Comparison of ENCODE assay signal across 14 cellular contexts in the genomic region with DNA sequence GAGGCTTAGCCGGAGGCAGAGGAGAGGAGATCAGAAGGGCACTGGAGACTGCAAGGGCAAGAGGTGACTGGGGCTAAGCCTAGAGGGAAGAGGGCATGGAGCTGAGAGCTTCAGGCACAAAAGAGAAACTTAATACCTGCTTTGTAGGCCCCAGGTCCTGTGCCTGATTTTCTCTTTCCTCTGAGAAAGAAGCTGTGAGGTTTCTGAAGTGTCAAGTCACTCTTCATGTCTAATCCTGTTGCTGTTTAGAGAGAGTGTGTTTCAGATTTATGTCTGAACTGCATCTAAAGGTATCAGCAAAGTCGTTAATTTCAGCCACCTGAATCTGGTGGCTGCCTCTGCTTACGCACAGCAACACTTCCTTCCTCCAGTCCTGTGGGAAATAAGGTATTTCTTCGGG.
DNase-seq lines count a peak whose midpoint lies in the region; ATAC-seq, FAIRE-seq and TF ChIP-seq lines count a peak whose summit lies in the region.
"Had no signal": no experiment of that assay in that cellular context is flagged by ENCODE, and none has a peak within 500 bp of the region (broad histone marks: within the 10 kb centered on the region; RNA-seq: fewer than 3 reads in every experiment).

No MANE protein-coding gene starts in this region.

- H3K27me3 ChIP-seq in heart right ventricle, result no peaks in the 10 kb centered on the region
- no peaks in the 10 kb centered on the region for H3K27me3 ChIP-seq in SU-DHL-6 (ENCODE audit: low read length)
- H3K27me3 ChIP-seq in keratinocyte (ENCODE audit: control insufficient read depth, extremely low read depth, insufficient read depth, low read length), result no peaks in the 10 kb centered on the region
- no peaks in the 10 kb centered on the region for H3K27me3 ChIP-seq in tibial nerve
- H3K27me3 ChIP-seq: neutrophil had no signal

- H3K4me2 ChIP-seq in SU-DHL-6 (ENCODE audit: low read depth, low read length, poor library complexity, severe bottlenecking) (peak overlapping the region; percentile 21), keratinocyte (ENCODE audit: control insufficient read depth, extremely low read depth, insufficient read depth, low read depth, low read length) (peak overlapping the region; percentile 25)

- H4K20me1 ChIP-seq in SU-DHL-6 (ENCODE audit: low read depth, low read length), result no peaks in the 10 kb centered on the region
- H4K20me1 ChIP-seq in keratinocyte (ENCODE audit: control insufficient read depth, extremely low read depth, insufficient read depth, low read length), result no peaks in the 10 kb centered on the region

- FAIRE-seq in keratinocyte (lab: Jason Lieb, UNC), result no peak
- FAIRE-seq: endometrium had no signal

- no peaks in the 10 kb centered on the region for H3F3A ChIP-seq in SU-DHL-6 (ENCODE audit: insufficient read depth)

- dilution Hi-C loops in keratinocyte (cut with MboI; ENCODE audit: extremely low pct_ligation_motif_present, low sequenced_read_pairs), result no loop called here

- H2AFZ ChIP-seq in SU-DHL-6 (ENCODE audit: low read depth, low read length, severe bottlenecking) (peak overlapping the region; percentile 44), keratinocyte (ENCODE audit: control insufficient read depth, low read length) (peak overlapping the region; percentile 73)

- 51 to 55% methylated on average over 4 of the region's 4 CpGs for WGBS in heart right ventricle, 2 donors
- WGBS in tibial nerve, 2 donors, result 58 to 62% methylated on average over 4 of the region's 4 CpGs

- TF ChIP-seq EP300 in tibial nerve (IDR thresholded peaks at IDR 0.05), result no peak

- ATAC-seq in heart right ventricle, result peak in 1 of 8 donors; percentile 53
- ATAC-seq in Right ventricle myocardium inferior, result no peak

- intact Hi-C loops in heart right ventricle (cut with DNase I), result no loop called here
- intact Hi-C loops in Right ventricle myocardium inferior (cut with DNase I), result no loop called here

- no peaks in the 10 kb centered on the region for H3K9me1 ChIP-seq in keratinocyte (ENCODE audit: control insufficient read depth, extremely low read depth, insufficient read depth, low read length)

- H3K4me3 ChIP-seq in heart right ventricle (peak overlapping the region in 1 of 10 donors; percentile 9), SU-DHL-6 (ENCODE audit: insufficient read depth, low read length, poor library complexity, severe bottlenecking) (no peak overlapping the region), keratinocyte (ENCODE audit: control insufficient read depth in 2 of 3, extremely low read depth in 1 of 3, insufficient read depth in 2 of 3, low read depth in 1 of 3, low read length in 3 of 3) (no peak overlapping the region), tibial nerve (no peak overlapping the region)

- H3K9me2 ChIP-seq in SU-DHL-6 (replicated peaks; ENCODE audit: insufficient read depth, low read length), result no peaks in the 10 kb centered on the region

- H3K79me2 ChIP-seq in SU-DHL-6 (ENCODE audit: insufficient read depth, low read length) (no peaks in the 10 kb centered on the region), keratinocyte (ENCODE audit: control insufficient read depth, insufficient read depth, low read length) (no peaks in the 10 kb centered on the region)

- DNase-seq in heart right ventricle (no peak), Right ventricle myocardium inferior (ENCODE audit: missing footprints) (no peak), keratinocyte (ENCODE audit: low read depth, low spot score) (no peak), tibial nerve (ENCODE audit: low spot score in 2 of 2) (no peak), AG08395 (ENCODE audit: low spot score) (no peak), NCI-H526 treated with DMSO at 0.1 percent for 48 hours (lab: John Stamatoyannopoulos, UW) (no peak), NCI-H345 (lab: John Stamatoyannopoulos, UW) (no peak)
- DNase-seq: activated naive CD4-positive, alpha-beta T cell treated with anti-CD3 and anti-CD28 coated beads, Interleukin-2, amount 10 ng/mL, durations not matched to agents 7 days and 5 days; MV-4-11; NK-92 treated with Interleukin-12 subunit alpha and Interleukin-12 subunit beta, amount 100 ng/mL, for 24 hours; stimulated activated CD4-positive, alpha-beta T cell treated with anti-CD3 and anti-CD28 coated beads, Interleukin-4, amount 100 ng/mL, for 4 hours had no signal

- no peak for TF ChIP-seq CTCF in heart right ventricle (IDR thresholded peaks at IDR 0.05)
- TF ChIP-seq CTCF in SU-DHL-6 (IDR thresholded peaks at IDR 0.05; ENCODE audit: insufficient read depth, low read length, poor library complexity, severe bottlenecking), result no peak
- no peak for TF ChIP-seq CTCF in keratinocyte (optimal IDR thresholded peaks at IDR 0.05 in 1 of 3, IDR thresholded peaks at IDR 0.05 in 1 of 3, conservative IDR thresholded peaks at IDR 0.05 in 1 of 3; ENCODE audit: extremely low read depth in 1 of 3, insufficient read depth in 2 of 3, low read length in 3 of 3)
- TF ChIP-seq CTCF in tibial nerve (IDR thresholded peaks at IDR 0.05), result no peak

- H3K36me3 ChIP-seq in heart right ventricle (no peaks in the 10 kb centered on the region), SU-DHL-6 (ENCODE audit: low read length) (no peaks in the 10 kb centered on the region), keratinocyte (ENCODE audit: control insufficient read depth in 2 of 2, extremely low read depth in 1 of 2, insufficient read depth in 2 of 2, low read length in 2 of 2) (no peaks in the 10 kb centered on the region), tibial nerve (no peaks in the 10 kb centered on the region)
- H3K36me3 ChIP-seq: neutrophil had no signal

- H3K9ac ChIP-seq in SU-DHL-6 (ENCODE audit: low read length) (peak overlapping the region; percentile 5; the same call in 1 of the 2 replicates), keratinocyte (ENCODE audit: control insufficient read depth, extremely low read depth, insufficient read depth, low read length) (peak overlapping the region; percentile 24)

- no peaks in the 10 kb centered on the region for H3K9me3 ChIP-seq in heart right ventricle
- H3K9me3 ChIP-seq in SU-DHL-6 (ENCODE audit: insufficient read depth, low read length), result no peaks in the 10 kb centered on the region
- H3K9me3 ChIP-seq in keratinocyte (ENCODE audit: control insufficient read depth, low read depth, low read length), result no peaks in the 10 kb centered on the region
- no peaks in the 10 kb centered on the region for H3K9me3 ChIP-seq in tibial nerve
- H3K9me3 ChIP-seq: neutrophil had no signal

- H3K4me1 ChIP-seq in heart right ventricle, result peaks cover 11 to 47% (median 25%) of the 10 kb centered on the region in 9 donors
- peaks cover 25% of the 10 kb centered on the region for H3K4me1 ChIP-seq in keratinocyte (ENCODE audit: control insufficient read depth, extremely low read depth, insufficient read depth, low read length)
- H3K4me1 ChIP-seq in tibial nerve, result peaks cover 0 to 40% (median 8%) of the 10 kb centered on the region in 4 donors

- H3K27ac ChIP-seq in heart right ventricle (peak overlapping the region in 9 of 10 donors; percentile 11 to 82 (median 60)), SU-DHL-6 (ENCODE audit: low read depth, low read length) (no peak overlapping the region), keratinocyte (ENCODE audit: control insufficient read depth, insufficient read depth, low read length) (peak overlapping the region; percentile 55), tibial nerve (peak overlapping the region; percentile 57 to 83 (median 76))
- H3K27ac ChIP-seq: neutrophil had no signal

- TF ChIP-seq POLR2A in tibial nerve (IDR thresholded peaks at IDR 0.05), result no peak
